In the genomic region with DNA sequence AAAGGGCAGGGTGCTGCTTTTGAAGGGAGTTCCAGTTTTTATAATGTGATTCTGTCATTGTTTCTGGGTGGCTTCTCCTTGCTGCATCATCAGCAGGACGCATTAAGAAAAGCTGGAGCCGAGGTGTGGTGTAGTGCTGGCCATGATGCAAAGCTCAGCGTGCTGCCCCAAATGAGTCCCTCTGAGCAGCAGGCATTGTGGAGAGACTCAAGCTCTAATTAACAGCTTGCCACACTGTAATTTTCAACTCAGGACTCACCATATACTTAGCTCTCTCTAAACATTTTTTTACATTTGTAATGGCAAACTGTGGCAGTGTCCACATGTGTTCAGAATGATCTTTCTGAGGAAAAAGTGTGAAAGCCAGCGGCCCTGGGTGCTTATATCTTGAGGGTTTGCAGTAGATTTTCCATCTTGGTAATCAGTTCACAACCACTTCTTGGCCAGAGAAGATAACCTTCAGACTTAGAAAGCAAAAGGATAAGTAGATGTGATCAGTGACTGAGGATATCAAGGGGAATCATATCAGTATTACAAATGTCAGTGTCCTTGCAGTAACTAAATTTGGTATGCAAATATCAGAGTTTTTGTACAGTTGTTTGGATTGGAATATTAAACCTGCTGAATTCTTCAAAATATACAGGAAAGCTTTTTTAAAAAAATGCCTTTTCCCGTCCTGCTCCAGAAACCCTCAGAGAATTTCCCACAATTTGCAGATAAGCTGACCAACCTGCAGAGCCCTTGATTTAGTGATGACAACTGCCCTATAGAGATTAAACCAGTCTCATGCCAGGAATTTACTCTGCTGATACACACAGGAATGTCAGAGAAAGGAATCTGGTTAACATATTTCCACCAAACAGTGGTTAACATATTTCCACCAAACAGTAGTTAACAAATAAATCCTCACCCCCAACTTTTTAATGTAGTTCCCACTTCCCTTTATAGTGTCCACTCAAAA, we compare ENCODE assay signal across 1 cellular context.
TF ChIP-seq lines count a peak whose summit lies in the region.

No MANE protein-coding gene starts in this region.

TF ChIP-seq in IMR-90, 13 proteins besides CTCF, POLR2A, EP300 and RAD21 (continued from another document):
- TF ChIP-seq ELK1 (IDR thresholded peaks at IDR 0.05; ENCODE audit: borderline replicate concordance, low read depth, low read length) (no peak), MXI1 (IDR thresholded peaks at IDR 0.05; ENCODE audit: borderline replicate concordance, low read depth, low read length) (no peak), SMC3 (IDR thresholded peaks at IDR 0.05; ENCODE audit: low read depth, low read length) (no peak), RFX5 (IDR thresholded peaks at IDR 0.05; ENCODE audit: low read depth, low read length) (no peak), NFE2L2 (IDR thresholded peaks at IDR 0.05; ENCODE audit: low read depth, low read length) (no peak), RCOR1 (IDR thresholded peaks at IDR 0.05; ENCODE audit: insufficient replicate concordance, low read length) (no peak), CHD1 (IDR thresholded peaks at IDR 0.05; ENCODE audit: low read depth, low read length) (no peak)
